Comparison of ENCODE assay signal across 18 cellular contexts in the genomic region with DNA sequence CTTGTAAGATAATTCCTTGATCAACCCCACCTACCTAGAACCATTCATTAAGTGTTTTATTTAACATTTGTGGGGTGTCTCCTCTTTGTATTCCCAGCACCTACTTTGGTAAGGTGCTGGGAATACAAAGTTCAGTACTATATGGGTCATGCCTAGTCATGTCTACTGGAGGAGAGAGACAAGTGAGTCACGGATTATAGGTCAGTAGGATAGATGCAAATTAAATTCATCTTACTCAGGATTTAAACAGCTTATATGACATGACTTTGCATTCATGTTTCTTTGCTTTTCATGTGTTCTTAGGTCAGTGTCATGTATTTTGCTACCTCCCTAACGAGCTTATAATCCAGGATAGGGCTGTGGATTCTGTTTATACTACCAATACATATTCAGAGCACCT. TPM values are rescaled to one million over a fixed set of nuclear protein-coding genes. Genes with fewer than 3 reads are reported as not detected.
DNase-seq lines count a peak whose midpoint lies in the region; ATAC-seq and TF ChIP-seq lines count a peak whose summit lies in the region.
"Had no signal": no experiment of that assay in that cellular context is flagged by ENCODE, and none has a peak within 500 bp of the region (broad histone marks: within the 10 kb centered on the region; RNA-seq: fewer than 3 reads in every experiment).

No MANE protein-coding gene starts in this region.

- CTCF ChIA-PET in PC-9 (lab: Charles Lee): interaction anchor here (0.7 kb wide), 1 partner anchor 28 kb away, joined by 3 read pairs; no protein-coding TSS in a partner anchor
- CTCF ChIA-PET in CD8-positive, alpha-beta T cell (lab: Charles Lee): interaction anchor here (0.6 to 1.6 kb wide), 2 partner anchors 23 to 288 kb away, joined by 3 to 5 read pairs; no protein-coding TSS in a partner anchor

- H3K27ac ChIP-seq in PC-9 (peak overlapping the region; percentile 88), esophagus (ENCODE audit: low read depth in 2 of 2, low read length in 1 of 2) (peak overlapping the region; percentile 78 to 82)
- H3K27ac ChIP-seq in CD8-positive, alpha-beta T cell (ENCODE audit: low read depth, low read length): no peak overlapping the region
- H3K27ac ChIP-seq: ovary had no signal

- H3K27me3 ChIP-seq in PC-9 (ENCODE audit: insufficient read depth, low read depth) (no peaks in the 10 kb centered on the region), esophagus (ENCODE audit: control insufficient read depth in 1 of 2, insufficient read depth in 2 of 2, low read length in 2 of 2) (no peaks in the 10 kb centered on the region)
- no peaks in the 10 kb centered on the region for H3K27me3 ChIP-seq in CD8-positive, alpha-beta T cell (ENCODE audit: insufficient read depth, low read length)
- H3K27me3 ChIP-seq: BE2C, ovary had no signal

- H3K9me3 Mint-ChIP-seq in effector memory CD8-positive, alpha-beta T cell: no peaks in the 10 kb centered on the region
- H3K9me3 Mint-ChIP-seq in CD8-positive, alpha-beta T cell: no peaks in the 10 kb centered on the region
- no peaks in the 10 kb centered on the region for H3K9me3 Mint-ChIP-seq in activated T-cell treated with anti-CD3 and anti-CD28 coated beads, Interleukin-2, amount 50 U/mL, for 72 hours
- H3K9me3 Mint-ChIP-seq: activated naive CD8-positive, alpha-beta T cell treated with anti-CD3 and anti-CD28 coated beads, Interleukin-2, amount 10 ng/mL, durations not matched to agents 7 days and 5 days had no signal

- H3K79me2 ChIP-seq in PC-9 (ENCODE audit: low read depth): peaks cover 26% of the 10 kb centered on the region

- TF ChIP-seq CTCF in PC-9 (conservative IDR thresholded peaks at IDR 0.05): no peak
- TF ChIP-seq CTCF in mucosa of descending colon (IDR thresholded peaks at IDR 0.05): no peak
- no peak for TF ChIP-seq CTCF in CD8-positive, alpha-beta T cell (IDR thresholded peaks at IDR 0.05)

- no peaks in the 10 kb centered on the region for H4K20me1 ChIP-seq in PC-9 (ENCODE audit: insufficient read depth)

- peaks cover 11% of the 10 kb centered on the region in 2 donors for H3K4me1 Mint-ChIP-seq in effector memory CD8-positive, alpha-beta T cell (ENCODE audit: low read depth in 2 of 2)
- peaks cover 12% of the 10 kb centered on the region for H3K4me1 Mint-ChIP-seq in CD8-positive, alpha-beta T cell (ENCODE audit: low read depth)
- H3K4me1 Mint-ChIP-seq in activated T-cell treated with anti-CD3 and anti-CD28 coated beads, Interleukin-2, amount 50 U/mL, for 72 hours (ENCODE audit: low read depth): peaks cover 11% of the 10 kb centered on the region

- DNase-seq in EH (ENCODE audit: low read depth): peak; percentile 62
- peak in 1 of 2 experiments; percentile 49 for DNase-seq in PC-9
- no peak for DNase-seq in mucosa of descending colon
- DNase-seq in stimulated activated CD4-positive, alpha-beta T cell treated with anti-CD3 and anti-CD28 coated beads, Interleukin-4, amount 100 ng/mL, for 4 hours: no peak
- no peak for DNase-seq in effector memory CD8-positive, alpha-beta T cell
- no peak for DNase-seq in CD8-positive, alpha-beta T cell
- DNase-seq in activated T-cell treated with anti-CD3 and anti-CD28 coated beads, Interleukin-2, amount 50 U/mL, for 72 hours: no peak
- DNase-seq: activated CD4-positive, CD25-positive, alpha-beta regulatory T cell; activated CD8-positive, alpha-beta memory T cell treated with anti-CD3 and anti-CD28 coated beads, Interleukin-2, amount 50 U/mL, for 48 hours; activated naive CD8-positive, alpha-beta T cell treated with anti-CD3 and anti-CD28 coated beads, Interleukin-2, amount 10 ng/mL, durations not matched to agents 7 days and 5 days; BE2C; NCI-H1417; NCI-H446; ovary; stimulated activated CD4-positive, alpha-beta T cell treated with anti-CD3 and anti-CD28 coated beads, Interleukin-12 subunit alpha, Interleukin-12 subunit beta, amount 100 ng/mL, for 4 hours; T-helper 1 cell had no signal

- no peak overlapping the region for H3K4me3 Mint-ChIP-seq in effector memory CD8-positive, alpha-beta T cell
- H3K4me3 Mint-ChIP-seq in CD8-positive, alpha-beta T cell: no peak overlapping the region
- H3K4me3 Mint-ChIP-seq in activated T-cell treated with anti-CD3 and anti-CD28 coated beads, Interleukin-2, amount 50 U/mL, for 72 hours: no peak overlapping the region
- H3K4me3 Mint-ChIP-seq: activated naive CD8-positive, alpha-beta T cell treated with anti-CD3 and anti-CD28 coated beads, Interleukin-2, amount 10 ng/mL, durations not matched to agents 7 days and 5 days had no signal

- 45 to 59% methylated on average over 2 of the region's 2 CpGs for WGBS in esophagus, 2 donors

- H3K9me3 ChIP-seq in PC-9 (ENCODE audit: insufficient read depth, low read depth): no peaks in the 10 kb centered on the region
- H3K9me3 ChIP-seq in esophagus (ENCODE audit: control insufficient read depth in 2 of 2, insufficient read depth in 1 of 2, low read depth in 1 of 2, low read length in 1 of 2): no peaks in the 10 kb centered on the region
- no peaks in the 10 kb centered on the region for H3K9me3 ChIP-seq in mucosa of descending colon
- H3K9me3 ChIP-seq in CD8-positive, alpha-beta T cell (ENCODE audit: low read length): no peaks in the 10 kb centered on the region
- H3K9me3 ChIP-seq: BE2C, ovary had no signal

- peaks cover 45% of the 10 kb centered on the region for H3F3A ChIP-seq in PC-9 (ENCODE audit: insufficient read depth, low read depth)

- H3K36me3 ChIP-seq in PC-9 (ENCODE audit: low read depth) (no peaks in the 10 kb centered on the region), esophagus (ENCODE audit: control insufficient read depth in 2 of 2, insufficient read depth in 2 of 2, low read length in 1 of 2) (no peaks in the 10 kb centered on the region), mucosa of descending colon (ENCODE audit: low read depth) (no peaks in the 10 kb centered on the region)
- no peaks in the 10 kb centered on the region for H3K36me3 ChIP-seq in CD8-positive, alpha-beta T cell (ENCODE audit: insufficient read depth, low read length)
- H3K36me3 ChIP-seq: BE2C, ovary had no signal

- no peak overlapping the region for H3K4me3 ChIP-seq in PC-9
- H3K4me3 ChIP-seq in esophagus (ENCODE audit: low read depth in 1 of 2, low read length in 2 of 2): no peak overlapping the region
- H3K4me3 ChIP-seq in mucosa of descending colon: no peak overlapping the region
- H3K4me3 ChIP-seq in CD8-positive, alpha-beta T cell (ENCODE audit: low read depth, low read length): no peak overlapping the region
- H3K4me3 ChIP-seq: GM12878, ovary had no signal

- no peak overlapping the region for H2AFZ ChIP-seq in PC-9

- H3K27me3 Mint-ChIP-seq in effector memory CD8-positive, alpha-beta T cell: no peaks in the 10 kb centered on the region
- H3K27me3 Mint-ChIP-seq in CD8-positive, alpha-beta T cell (ENCODE audit: low read depth): no peaks in the 10 kb centered on the region
- peaks cover 6% of the 10 kb centered on the region for H3K27me3 Mint-ChIP-seq in activated T-cell treated with anti-CD3 and anti-CD28 coated beads, Interleukin-2, amount 50 U/mL, for 72 hours (ENCODE audit: low read depth)

- H3K4me2 ChIP-seq in PC-9: peak overlapping the region; percentile 57

- ATAC-seq in mucosa of descending colon: peak; percentile 54
- ATAC-seq in effector memory CD8-positive, alpha-beta T cell (replicated peaks): no peak
- ATAC-seq in CD8-positive, alpha-beta T cell: no peak
- no peak for ATAC-seq in activated T-cell treated with anti-CD3 and anti-CD28 coated beads, Interleukin-2, amount 50 U/mL, for 72 hours (replicated peaks in 1 of 2)
- ATAC-seq: GM12878 had no signal

- no peaks in the 10 kb centered on the region for H3K9me2 ChIP-seq in PC-9 (ENCODE audit: insufficient read depth)

- POLR2A ChIA-PET in PC-9 (lab: Charles Lee; ENCODE audit: unreplicated experiment): interaction anchor here (0.6 to 0.7 kb wide), 2 partner anchors 13 to 121 kb away, joined by 5 to 12 read pairs; no protein-coding TSS in a partner anchor
- POLR2A ChIA-PET in CD8-positive, alpha-beta T cell (lab: Charles Lee): no interaction called here

- no TSS peak for BruUV-seq in PC-9 (replicated peaks; lab: Mats Ljungman, UMichigan)

- H3K27ac Mint-ChIP-seq in effector memory CD8-positive, alpha-beta T cell: no peak overlapping the region
- no peak overlapping the region for H3K27ac Mint-ChIP-seq in CD8-positive, alpha-beta T cell
- no peak overlapping the region for H3K27ac Mint-ChIP-seq in activated T-cell treated with anti-CD3 and anti-CD28 coated beads, Interleukin-2, amount 50 U/mL, for 72 hours
- H3K27ac Mint-ChIP-seq: activated naive CD8-positive, alpha-beta T cell treated with anti-CD3 and anti-CD28 coated beads, Interleukin-2, amount 10 ng/mL, durations not matched to agents 7 days and 5 days had no signal

- intact Hi-C loops in PC-9 (cut with micrococcal nuclease; ENCODE audit: unreplicated experiment) (no loop called here), mucosa of descending colon (cut with DNase I, micrococcal nuclease) (no loop called here)
- intact Hi-C loops in CD8-positive, alpha-beta T cell (cut with DNase I, micrococcal nuclease): no loop called here

- H3K4me1 ChIP-seq in PC-9 (replicated peaks; ENCODE audit: insufficient read depth) (peaks cover 33% of the 10 kb centered on the region), esophagus (ENCODE audit: control insufficient read depth in 2 of 2, insufficient read depth in 2 of 2, low read length in 1 of 2) (peaks cover 3 to 14% of the 10 kb centered on the region in 2 donors), mucosa of descending colon (ENCODE audit: low read depth) (peaks cover 17% of the 10 kb centered on the region)
- H3K4me1 ChIP-seq in CD8-positive, alpha-beta T cell (ENCODE audit: insufficient read depth, low read length): peaks cover 10% of the 10 kb centered on the region
- H3K4me1 ChIP-seq: BE2C had no signal

- peaks cover 5% of the 10 kb centered on the region for H3K36me3 Mint-ChIP-seq in effector memory CD8-positive, alpha-beta T cell (ENCODE audit: insufficient read depth)
- H3K36me3 Mint-ChIP-seq in CD8-positive, alpha-beta T cell: no peaks in the 10 kb centered on the region
- peaks cover 0 to 1% of the 10 kb centered on the region in 2 donors for H3K36me3 Mint-ChIP-seq in activated T-cell treated with anti-CD3 and anti-CD28 coated beads, Interleukin-2, amount 50 U/mL, for 72 hours (ENCODE audit: insufficient read depth in 2 of 2)

RNA-seq across cellular contexts. Expression of a gene that starts 3.4 kb away (rescaled TPM):
- total RNA-seq in PC-9 (2021) (114 and 150 TPM in 2 replicates), mucosa of descending colon (10 to 100 TPM in 1 of 3 donors, 1 to 10 TPM in 2; 2.8 to 17.3 (median 7.3) TPM)
- 1 to 10 TPM; 1.1 to 1.6 TPM for polyA plus RNA-seq in esophagus
- 1 to 10 TPM; 3.1 TPM for total RNA-seq in CD8-positive, alpha-beta T cell
- 10 to 100 TPM in 1 of 2 donors, 1 to 10 TPM in 1; 8.5 to 17.7 TPM for total RNA-seq in activated T-cell treated with anti-CD3 and anti-CD28 coated beads, Interleukin-2, amount 50 U/mL, for 72 hours

RNA-seq across cellular contexts. Expression of a gene that starts 7.9 kb away (rescaled TPM):
- total RNA-seq in PC-9 (2021) (223 and 514 TPM in 2 replicates), mucosa of descending colon (10 to 100 TPM in 1 of 3 donors, 1 to 10 TPM in 2; 2.5 to 29.3 (median 8.6) TPM)
- 1 to 10 TPM; 5.1 to 8.7 TPM for polyA plus RNA-seq in esophagus
- total RNA-seq in CD8-positive, alpha-beta T cell: under 1 TPM; 0.31 to 0.52 TPM
- total RNA-seq in activated T-cell treated with anti-CD3 and anti-CD28 coated beads, Interleukin-2, amount 50 U/mL, for 72 hours: 10 to 100 TPM; 23.3 to 70.4 TPM

RNA-seq across cellular contexts. Expression of a gene that starts 27.5 kb away (rescaled TPM):
- 56.5 and 60.9 TPM in 2 replicates for total RNA-seq in PC-9 (2021)
- polyA plus RNA-seq in esophagus: 10 to 100 TPM in 1 of 2 donors, 1 to 10 TPM in 1; 8.1 to 19.6 TPM
- total RNA-seq in mucosa of descending colon: 10 to 100 TPM in 1 of 3 donors, 1 to 10 TPM in 2; 7.5 to 21.8 (median 8.1) TPM
- total RNA-seq in CD8-positive, alpha-beta T cell: 10 to 100 TPM; 12.9 to 15.2 TPM
- total RNA-seq in activated T-cell treated with anti-CD3 and anti-CD28 coated beads, Interleukin-2, amount 50 U/mL, for 72 hours: 10 to 100 TPM; 55.4 to 64.7 TPM

RNA-seq across cellular contexts. Expression of a gene that starts 27.8 kb away (rescaled TPM):
- total RNA-seq in PC-9 (2021) (141 and 217 TPM in 2 replicates), mucosa of descending colon (100 to 1,000 TPM in 1 of 3 donors, 10 to 100 TPM in 2; 56.1 to 107 (median 74.6) TPM)
- polyA plus RNA-seq in esophagus: 100 to 1,000 TPM in 1 of 2 donors, 10 to 100 TPM in 1; 90.3 to 142 TPM
- total RNA-seq in CD8-positive, alpha-beta T cell: 10 to 100 TPM; 48.1 to 53.9 TPM
- total RNA-seq in activated T-cell treated with anti-CD3 and anti-CD28 coated beads, Interleukin-2, amount 50 U/mL, for 72 hours: 100 to 1,000 TPM; 146 to 169 TPM
